In genomic region chr5:156527611-156528010, GRCh38 we compare ENCODE assay signal across 22 cellular contexts.
DNase-seq lines count a peak whose midpoint lies in the region; ATAC-seq and TF ChIP-seq lines count a peak whose summit lies in the region.
"Had no signal": no experiment of that assay in that cellular context is flagged by ENCODE, and none has a peak within 500 bp of the region (broad histone marks: within the 10 kb centered on the region; RNA-seq: fewer than 3 reads in every experiment).

No MANE protein-coding gene starts in this region.

- no peak overlapping the region for H3K4me3 Mint-ChIP-seq in nephron
- H3K4me3 Mint-ChIP-seq in effector memory CD8-positive, alpha-beta T cell: no peak overlapping the region
- H3K4me3 Mint-ChIP-seq: CD14-positive monocyte; CD4-positive, alpha-beta T cell; CD8-positive, alpha-beta memory T cell; HFFc6 had no signal

- peak overlapping the region; percentile 84 to 89 (median 86) for H3K27ac Mint-ChIP-seq in nephron
- H3K27ac Mint-ChIP-seq in effector memory CD8-positive, alpha-beta T cell: no peak overlapping the region
- H3K27ac Mint-ChIP-seq: CD14-positive monocyte; CD4-positive, alpha-beta T cell; CD8-positive, alpha-beta memory T cell; HFFc6 had no signal

- no peaks in the 10 kb centered on the region for H3K4me1 ChIP-seq in hepatocyte (ENCODE audit: insufficient read depth)
- no peaks in the 10 kb centered on the region for H3K4me1 ChIP-seq in body of pancreas
- H3K4me1 ChIP-seq: BE2C; BLaER1 treated with 17β-estradiol and CSF1 and Interleukin-3, amounts not matched to agents 10 nM and 100 nM; HAP-1 had no signal

- no peaks in the 10 kb centered on the region for H3K79me2 ChIP-seq in hepatocyte

- intact Hi-C loops in body of pancreas (cut with DNase I): no loop called here

- no peaks in the 10 kb centered on the region for H3K36me3 Mint-ChIP-seq in nephron (ENCODE audit: low read depth)
- no peaks in the 10 kb centered on the region for H3K36me3 Mint-ChIP-seq in effector memory CD8-positive, alpha-beta T cell (ENCODE audit: insufficient read depth)
- H3K36me3 Mint-ChIP-seq: CD14-positive monocyte; CD8-positive, alpha-beta memory T cell had no signal

- no peaks in the 10 kb centered on the region for H4K20me1 ChIP-seq in hepatocyte (ENCODE audit: insufficient read depth, poor library complexity, severe bottlenecking)
- H4K20me1 ChIP-seq: BLaER1 treated with 17β-estradiol and CSF1 and Interleukin-3, amounts not matched to agents 10 nM and 100 nM had no signal

- WGBS in hepatocyte (ENCODE audit: low lambda C conversion rate, missing lambda C conversion rate): 88% methylated on average over 2 of the region's 2 CpGs
- WGBS in body of pancreas, 2 donors: 48 to 49% methylated on average over 2 of the region's 2 CpGs

- H3K27me3 ChIP-seq in hepatocyte (no peaks in the 10 kb centered on the region), body of pancreas (no peaks in the 10 kb centered on the region)
- H3K27me3 ChIP-seq: BE2C; BLaER1 treated with 17β-estradiol and CSF1 and Interleukin-3, amounts not matched to agents 10 nM and 100 nM had no signal

- no peaks in the 10 kb centered on the region for H3K27me3 Mint-ChIP-seq in nephron (ENCODE audit: low read depth)
- H3K27me3 Mint-ChIP-seq in effector memory CD8-positive, alpha-beta T cell: peaks cover 0 to 5% of the 10 kb centered on the region in 2 donors

- H3K27ac ChIP-seq in hepatocyte: peak overlapping the region; percentile 68
- H3K27ac ChIP-seq in body of pancreas: no peak overlapping the region
- H3K27ac ChIP-seq: A549; BLaER1 treated with 17β-estradiol and CSF1 and Interleukin-3, amounts not matched to agents 10 nM and 100 nM had no signal

- H3K4me2 ChIP-seq in hepatocyte: no peak overlapping the region
- H3K4me2 ChIP-seq: A549; BLaER1 treated with 17β-estradiol and CSF1 and Interleukin-3, amounts not matched to agents 10 nM and 100 nM had no signal

- no peak overlapping the region for H3K4me3 ChIP-seq in hepatocyte
- H3K4me3 ChIP-seq in body of pancreas: no peak overlapping the region
- H3K4me3 ChIP-seq: A549; BLaER1 treated with 17β-estradiol and CSF1 and Interleukin-3, amounts not matched to agents 10 nM and 100 nM; HAP-1 had no signal

- H3K9me2 ChIP-seq in hepatocyte (replicated peaks; ENCODE audit: insufficient read depth): no peaks in the 10 kb centered on the region

- no peak for TF ChIP-seq POLR2A in body of pancreas (IDR thresholded peaks at IDR 0.05)

- peaks cover 9% of the 10 kb centered on the region for H3K9me3 Mint-ChIP-seq in nephron
- no peaks in the 10 kb centered on the region for H3K9me3 Mint-ChIP-seq in effector memory CD8-positive, alpha-beta T cell
- H3K9me3 Mint-ChIP-seq: CD4-positive, alpha-beta T cell had no signal

- no peak for ATAC-seq in effector memory CD8-positive, alpha-beta T cell (replicated peaks)
- no peak for ATAC-seq in body of pancreas
- ATAC-seq: A549 had no signal

- peaks cover 33% of the 10 kb centered on the region for H3K4me1 Mint-ChIP-seq in nephron
- H3K4me1 Mint-ChIP-seq in effector memory CD8-positive, alpha-beta T cell (ENCODE audit: low read depth in 2 of 2): no peaks in the 10 kb centered on the region
- H3K4me1 Mint-ChIP-seq: CD14-positive monocyte; CD8-positive, alpha-beta memory T cell had no signal

- TF ChIP-seq CTCF in hepatocyte (IDR thresholded peaks at IDR 0.05; ENCODE audit: poor library complexity) (no peak), nephron (IDR thresholded peaks at IDR 0.05; ENCODE audit: unreplicated experiment in 3 of 3) (no peak), body of pancreas (IDR thresholded peaks at IDR 0.05) (no peak)

- H2AFZ ChIP-seq in hepatocyte: no peak overlapping the region

- DNase-seq in LHCN-M2 (ENCODE audit: low read depth) (peak; percentile 52), hepatocyte (ENCODE audit: low spot score) (no peak), body of pancreas (no peak), G401 (ENCODE audit: low spot score) (no peak)
- DNase-seq in effector memory CD8-positive, alpha-beta T cell: no peak
- DNase-seq: 8988T; ACHN; AML-193; BE2C; CD4-positive, alpha-beta T cell; CD8-positive, alpha-beta memory T cell; DMS 273 treated with DMSO at 0.1 percent for 48 hours; DMS79; EL; GF-D8; GOT3; HFFc6 had no signal

- in situ Hi-C loops in G401 (cut with HindIII; ENCODE audit: low sequenced_read_pairs): no loop called here

- no peaks in the 10 kb centered on the region for H3K9me3 ChIP-seq in hepatocyte (ENCODE audit: low read depth)
- no peaks in the 10 kb centered on the region for H3K9me3 ChIP-seq in body of pancreas
- H3K9me3 ChIP-seq: A549; BE2C; BLaER1 treated with 17β-estradiol and CSF1 and Interleukin-3, amounts not matched to agents 10 nM and 100 nM; HAP-1 had no signal

- H3K36me3 ChIP-seq in hepatocyte (replicated peaks; ENCODE audit: insufficient read depth, low read depth) (no peaks in the 10 kb centered on the region), body of pancreas (replicated peaks in 1 of 2; ENCODE audit: insufficient read depth in 1 of 2, low read depth in 2 of 2) (no peaks in the 10 kb centered on the region)
- H3K36me3 ChIP-seq: BE2C; BLaER1 treated with 17β-estradiol and CSF1 and Interleukin-3, amounts not matched to agents 10 nM and 100 nM; HAP-1 had no signal

Comparison
In these comparisons a context has a peak if more than half of its experiments do, and no peak if none do; other contexts are left out.
1. H3K27ac Mint-ChIP-seq: peak in nephron (3 of 3); none in effector memory CD8-positive, alpha-beta T cell (0 of 2).